1 cellular context compared by ENCODE assay signal in the genomic region with DNA sequence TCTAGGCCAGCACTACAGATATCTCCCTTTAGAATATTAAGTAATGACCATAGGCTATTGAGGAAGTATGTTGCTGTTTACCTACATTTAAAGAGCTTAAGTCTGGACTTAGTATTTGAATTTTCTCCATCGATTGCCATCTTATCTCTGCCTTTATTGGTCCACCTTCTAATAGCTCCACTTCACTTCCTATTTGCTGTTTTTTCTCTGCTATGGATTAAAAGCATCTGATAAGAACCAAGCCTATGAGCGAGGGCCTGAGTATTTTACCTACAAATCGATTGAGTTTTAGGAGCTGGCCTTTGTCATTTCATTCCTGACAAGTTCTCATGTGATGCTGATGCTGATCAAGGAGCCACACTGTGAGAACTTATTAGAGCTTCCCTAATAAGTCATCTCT.
TF ChIP-seq lines count a peak whose summit lies in the region.

No MANE protein-coding gene starts in this region.

TF ChIP-seq in WTC11, 78 proteins besides CTCF, POLR2A, EP300 and RAD21 (continued from another document):
- TF ChIP-seq, protein P1, sequence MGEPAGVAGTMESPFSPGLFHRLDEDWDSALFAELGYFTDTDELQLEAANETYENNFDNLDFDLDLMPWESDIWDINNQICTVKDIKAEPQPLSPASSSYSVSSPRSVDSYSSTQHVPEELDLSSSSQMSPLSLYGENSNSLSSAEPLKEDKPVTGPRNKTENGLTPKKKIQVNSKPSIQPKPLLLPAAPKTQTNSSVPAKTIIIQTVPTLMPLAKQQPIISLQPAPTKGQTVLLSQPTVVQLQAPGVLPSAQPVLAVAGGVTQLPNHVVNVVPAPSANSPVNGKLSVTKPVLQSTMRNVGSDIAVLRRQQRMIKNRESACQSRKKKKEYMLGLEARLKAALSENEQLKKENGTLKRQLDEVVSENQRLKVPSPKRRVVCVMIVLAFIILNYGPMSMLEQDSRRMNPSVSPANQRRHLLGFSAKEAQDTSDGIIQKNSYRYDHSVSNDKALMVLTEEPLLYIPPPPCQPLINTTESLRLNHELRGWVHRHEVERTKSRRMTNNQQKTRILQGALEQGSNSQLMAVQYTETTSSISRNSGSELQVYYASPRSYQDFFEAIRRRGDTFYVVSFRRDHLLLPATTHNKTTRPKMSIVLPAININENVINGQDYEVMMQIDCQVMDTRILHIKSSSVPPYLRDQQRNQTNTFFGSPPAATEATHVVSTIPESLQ (CRISPR knock-in tag; IDR thresholded peaks at IDR 0.05), result no peak
- no peak for TF ChIP-seq ZNF263 (CRISPR knock-in tag; IDR thresholded peaks at IDR 0.05; ENCODE audit: low read depth)
- TF ChIP-seq ZNF121 (CRISPR knock-in tag; IDR thresholded peaks at IDR 0.05), result no peak
- no peak for TF ChIP-seq JUN (CRISPR knock-in tag; IDR thresholded peaks at IDR 0.05)
- TF ChIP-seq, protein P2, sequence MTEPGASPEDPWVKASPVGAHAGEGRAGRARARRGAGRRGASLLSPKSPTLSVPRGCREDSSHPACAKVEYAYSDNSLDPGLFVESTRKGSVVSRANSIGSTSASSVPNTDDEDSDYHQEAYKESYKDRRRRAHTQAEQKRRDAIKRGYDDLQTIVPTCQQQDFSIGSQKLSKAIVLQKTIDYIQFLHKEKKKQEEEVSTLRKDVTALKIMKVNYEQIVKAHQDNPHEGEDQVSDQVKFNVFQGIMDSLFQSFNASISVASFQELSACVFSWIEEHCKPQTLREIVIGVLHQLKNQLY (CRISPR knock-in tag; IDR thresholded peaks at IDR 0.05), result no peak
- no peak for TF ChIP-seq TEAD1 (CRISPR knock-in tag; IDR thresholded peaks at IDR 0.05)
- no peak for TF ChIP-seq SMAD4 (CRISPR knock-in tag; IDR thresholded peaks at IDR 0.05)
- TF ChIP-seq ZNF219 (CRISPR knock-in tag; IDR thresholded peaks at IDR 0.05; ENCODE audit: borderline replicate concordance), result no peak
- TF ChIP-seq ZBTB43 (CRISPR knock-in tag; IDR thresholded peaks at IDR 0.05), result no peak
- no peak for TF ChIP-seq ZNF671 (CRISPR knock-in tag; IDR thresholded peaks at IDR 0.05)
- TF ChIP-seq FOXJ3 (CRISPR knock-in tag; IDR thresholded peaks at IDR 0.05; ENCODE audit: borderline replicate concordance), result no peak
